In genomic region chr1:212558665-212559480, GRCh38 we compare ENCODE assay signal across 8 cellular contexts. TPM values are rescaled to one million over a fixed set of nuclear protein-coding genes. Genes with fewer than 3 reads are reported as not detected.
A peak's percentile ranks its signal among the peaks of the same experiment; 100 is the strongest.
DNase-seq lines count a peak whose midpoint lies in the region; ATAC-seq and TF ChIP-seq lines count a peak whose summit lies in the region.

No MANE protein-coding gene starts in this region.

- H3K27me3 ChIP-seq in prostate gland (replicated peaks; ENCODE audit: insufficient read depth), result no peaks in the 10 kb centered on the region

- peak; percentile 98 for ATAC-seq in HG02852 (IDR thresholded peaks at IDR 0.05; ENCODE audit: unreplicated experiment)
- ATAC-seq in left ventricle myocardium superior, result peak; percentile 96

- H3K4me3 ChIP-seq in prostate gland, result peak overlapping the region; percentile 74 to 77

- peak; percentile 96 for DNase-seq in NCI-H1436 (lab: John Stamatoyannopoulos, UW)
- DNase-seq in T-helper 1 cell, result peak; percentile 81 to 95 (median 89)
- peak in 53 of 56 donors; percentile 41 to 94 (median 78) for DNase-seq in amygdala (lab: John Stamatoyannopoulos, UW)
- DNase-seq in left ventricle myocardium superior, result peak; percentile 96
- peak; percentile 90 for DNase-seq in prostate gland (ENCODE audit: low spot score)
- DNase-seq in ureter (ENCODE audit: low spot score), result peak; percentile 94

- no peaks in the 10 kb centered on the region for H3K4me1 ChIP-seq in prostate gland (replicated peaks)

- TF ChIP-seq CTCF in prostate gland (IDR thresholded peaks at IDR 0.05), result peak in 1 of 4 experiments; percentile 11

- intact Hi-C loops in left ventricle myocardium superior (cut with micrococcal nuclease) (no loop called here), prostate gland (cut with DNase I) (loop anchor here (1.0 kb wide), 1 partner anchor 48 kb away; no protein-coding TSS in a partner anchor)

- TF ChIP-seq POLR2A in GM15510 (IDR thresholded peaks at IDR 0.05; ENCODE audit: borderline replicate concordance, extremely low read depth, insufficient read length), result peak; percentile 56
- TF ChIP-seq POLR2A in prostate gland (IDR thresholded peaks at IDR 0.05), result peak; percentile 84

- WGBS in prostate gland, result 3% methylated on average over 50 of the region's 64 CpGs

- peak overlapping the region; percentile 91 to 92 for H3K27ac ChIP-seq in prostate gland

- H3K36me3 ChIP-seq in prostate gland, result no peaks in the 10 kb centered on the region

- no peaks in the 10 kb centered on the region for H3K9me3 ChIP-seq in prostate gland

RNA-seq across cellular contexts. Expression of gene ATF3, which starts 49.7 kb away (rescaled TPM):
- total RNA-seq in left ventricle myocardium superior (14.6 TPM), prostate gland (10 to 100 TPM in 1 of 2 donors, 1 to 10 TPM in 1; 6.0 to 14.8 TPM), ureter (10.6 TPM)

Comparison
In these comparisons a context has a peak if more than half of its experiments do, and no peak if none do; other contexts are left out.
1. Peak in every context shown above with its lines: DNase-seq, ATAC-seq, H3K4me3 ChIP-seq and H3K27ac ChIP-seq.